ENCODE assay signal across 18 cellular contexts in genomic region chr2:109726666-109727270, GRCh38.
DNase-seq lines count a peak whose midpoint lies in the region; ATAC-seq and FAIRE-seq lines count a peak whose summit lies in the region.
"Had no signal": no experiment of that assay in that cellular context is flagged by ENCODE, and none has a peak within 500 bp of the region (broad histone marks: within the 10 kb centered on the region; RNA-seq: fewer than 3 reads in every experiment).

No MANE protein-coding gene starts in this region.

- intact Hi-C loops in posterior vena cava (cut with DNase I) = loop anchor here in 1 of 2 donors (10.0 kb wide), 1 partner anchor 602 kb away; the partner anchor contains the start of gene SH3RF3

- ATAC-seq in GM19351 (IDR thresholded peaks at IDR 0.05; ENCODE audit: unreplicated experiment) (peak; percentile 47), GM19467 (IDR thresholded peaks at IDR 0.05; ENCODE audit: unreplicated experiment) (no peak)
- ATAC-seq: left ventricle myocardium superior, T-cell had no signal

- peak; percentile 94 for FAIRE-seq in RCC 7860 (lab: Jason Lieb, UNC)

- DNase-seq in RCC 7860 (ENCODE audit: low spot score) (peak; percentile 85), kidney tubule cell (ENCODE audit: low spot score) (peak; percentile 94), posterior vena cava (ENCODE audit: low spot score) (peak; percentile 23), anterior cingulate cortex (lab: John Stamatoyannopoulos, UW) (no peak), NCI-H226 (no peak)
- DNase-seq in stimulated activated naive CD4-positive, alpha-beta T cell treated with Interleukin-2 at 50 U/mL for 16 hours (lab: John Stamatoyannopoulos, UW) = no peak
- DNase-seq: activated CD4-positive, alpha-beta T cell treated with anti-CD3 and anti-CD28 coated beads, Interleukin-2, amount 50 U/mL, for 48 hours; COR-L47; dermis blood vessel endothelial cell; foreskin melanocyte; left ventricle myocardium superior; MV-4-11; NCI-H187; stimulated activated CD4-positive, alpha-beta T cell treated with anti-CD3 and anti-CD28 coated beads, Interleukin-4, amount 100 ng/mL, for 4 hours; substantia nigra; T-cell had no signal

Comparison
In these comparisons a context has a peak if more than half of its experiments do, and no peak if none do; other contexts are left out.
1. DNase-seq: peak in RCC 7860 (single experiment), kidney tubule cell (single experiment) and posterior vena cava (single experiment); none in anterior cingulate cortex (0 of 58), NCI-H226 (single experiment) and stimulated activated naive CD4-positive, alpha-beta T cell treated with Interleukin-2 at 50 U/mL for 16 hours (single experiment).